1 cellular context compared by ENCODE assay signal in the genomic region with DNA sequence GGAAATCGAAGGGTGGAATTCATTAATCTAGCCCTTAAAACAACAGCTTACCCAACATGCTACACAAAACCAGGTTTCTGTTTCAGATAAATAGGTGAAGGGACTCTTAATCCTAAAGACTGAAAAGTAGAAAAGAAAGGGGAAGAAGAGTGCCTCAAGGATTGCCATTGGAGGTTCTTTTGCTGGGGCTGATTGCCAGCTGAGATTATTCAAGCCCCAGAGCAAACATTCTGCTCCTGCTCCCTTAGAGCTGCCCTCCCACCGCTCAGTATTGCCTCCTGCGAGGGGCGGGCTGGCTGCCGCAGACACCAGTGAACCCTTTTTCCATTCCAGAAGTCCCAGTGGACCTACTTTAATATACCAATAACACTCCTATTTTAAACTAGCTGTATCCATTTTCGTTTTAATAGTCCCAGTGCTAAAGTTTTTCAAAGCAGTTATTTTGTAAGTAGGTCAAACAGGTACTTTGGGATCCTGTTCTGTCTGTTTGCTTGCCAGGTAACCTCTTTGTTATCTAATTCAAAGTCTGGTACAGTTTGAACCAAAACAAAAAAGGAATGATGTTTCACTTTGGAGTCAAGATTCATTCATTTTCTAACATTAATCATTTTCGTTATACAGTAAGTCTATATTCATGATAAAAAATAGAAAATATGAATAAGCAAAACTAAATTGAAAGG.
TF ChIP-seq lines count a peak whose summit lies in the region.

No MANE protein-coding gene starts in this region.

TF ChIP-seq in K562, 482 proteins besides CTCF, POLR2A, EP300 and RAD21:
- TF ChIP-seq ARID1B (IDR thresholded peaks at IDR 0.05) (peak; percentile 29; the same call in 1 of the 2 replicates), TEAD4 (IDR thresholded peaks at IDR 0.05; ENCODE audit: low read length) (peak; percentile 18; the same call in 1 of the 2 replicates), TEAD4 (CRISPR knock-in tag; IDR thresholded peaks at IDR 0.05; ENCODE audit: borderline replicate concordance) (no peak), SMARCA4 (IDR thresholded peaks at IDR 0.05) (peak; percentile 38; the same call in 1 of the 2 replicates), DPF2 (IDR thresholded peaks at IDR 0.05) (peak; percentile 45; the same call in 1 of the 2 replicates), JUND (IDR thresholded peaks at IDR 0.05; ENCODE audit: borderline replicate concordance, low read depth, low read length) (no peak), JUND (tag; IDR thresholded peaks at IDR 0.05; ENCODE audit: borderline replicate concordance, low read depth, low read length) (peak; percentile 12; the same call in 1 of the 3 replicates), RCOR1 (IDR thresholded peaks at IDR 0.05; ENCODE audit: borderline replicate concordance in 1 of 2, low read depth in 2 of 2, low read length in 2 of 2) (peak in 1 of 2 experiments; percentile 47; a peak in 1 of 4 replicates), CTBP1 (IDR thresholded peaks at IDR 0.05; ENCODE audit: borderline replicate concordance) (0 out of 2 replicates have a peak, but pooled peaks have one; percentile 23), GATA2 (CRISPR knock-in tag; IDR thresholded peaks at IDR 0.05) (peak; percentile 98), NBN (IDR thresholded peaks at IDR 0.05; ENCODE audit: low read depth) (0 out of 2 replicates have a peak, but pooled peaks have one; percentile 38), MEF2A (IDR thresholded peaks at IDR 0.05; ENCODE audit: control insufficient read depth, low read depth, low read length) (no peak), TCF3 (CRISPR knock-in tag; IDR thresholded peaks at IDR 0.05) (0 out of 2 replicates have a peak, but pooled peaks have one; percentile 41), ZNF436 (CRISPR knock-in tag; IDR thresholded peaks at IDR 0.05) (no peak), MTA3 (IDR thresholded peaks at IDR 0.05; ENCODE audit: borderline replicate concordance) (0 out of 2 replicates have a peak, but pooled peaks have one; percentile 39), MYNN (IDR thresholded peaks at IDR 0.05) (peak; percentile 91), MYNN (CRISPR knock-in tag; IDR thresholded peaks at IDR 0.05) (no peak), ZZZ3 (IDR thresholded peaks at IDR 0.05) (no peak), EHMT2 (IDR thresholded peaks at IDR 0.05) (peak; percentile 59; the same call in 1 of the 2 replicates), NRF1 (conservative IDR thresholded peaks at IDR 0.05 in 1 of 2, IDR thresholded peaks at IDR 0.05 in 1 of 2) (0 out of 4 replicates have a peak, but pooled peaks of 1 of the 2 experiments have one; percentile 30), ATF7 (IDR thresholded peaks at IDR 0.05) (peak; percentile 47; the same call in 1 of the 2 replicates), TAL1 (IDR thresholded peaks at IDR 0.05) (peak; percentile 22), NR2C2 (CRISPR knock-in tag; IDR thresholded peaks at IDR 0.05) (no peak), NR2C2 (tag; IDR thresholded peaks at IDR 0.05) (no peak), CBFA2T3 (IDR thresholded peaks at IDR 0.05) (peak; percentile 18; the same call in 1 of the 2 replicates), ZNF77 (CRISPR knock-in tag; IDR thresholded peaks at IDR 0.05) (no peak), NFIC (IDR thresholded peaks at IDR 0.05) (peak; percentile 95)
- TF ChIP-seq, protein P1, sequence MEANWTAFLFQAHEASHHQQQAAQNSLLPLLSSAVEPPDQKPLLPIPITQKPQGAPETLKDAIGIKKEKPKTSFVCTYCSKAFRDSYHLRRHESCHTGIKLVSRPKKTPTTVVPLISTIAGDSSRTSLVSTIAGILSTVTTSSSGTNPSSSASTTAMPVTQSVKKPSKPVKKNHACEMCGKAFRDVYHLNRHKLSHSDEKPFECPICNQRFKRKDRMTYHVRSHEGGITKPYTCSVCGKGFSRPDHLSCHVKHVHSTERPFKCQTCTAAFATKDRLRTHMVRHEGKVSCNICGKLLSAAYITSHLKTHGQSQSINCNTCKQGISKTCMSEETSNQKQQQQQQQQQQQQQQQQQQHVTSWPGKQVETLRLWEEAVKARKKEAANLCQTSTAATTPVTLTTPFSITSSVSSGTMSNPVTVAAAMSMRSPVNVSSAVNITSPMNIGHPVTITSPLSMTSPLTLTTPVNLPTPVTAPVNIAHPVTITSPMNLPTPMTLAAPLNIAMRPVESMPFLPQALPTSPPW (CRISPR knock-in tag; IDR thresholded peaks at IDR 0.05): 0 out of 2 replicates have a peak, but pooled peaks have one; percentile 23
- TF ChIP-seq, protein P2, sequence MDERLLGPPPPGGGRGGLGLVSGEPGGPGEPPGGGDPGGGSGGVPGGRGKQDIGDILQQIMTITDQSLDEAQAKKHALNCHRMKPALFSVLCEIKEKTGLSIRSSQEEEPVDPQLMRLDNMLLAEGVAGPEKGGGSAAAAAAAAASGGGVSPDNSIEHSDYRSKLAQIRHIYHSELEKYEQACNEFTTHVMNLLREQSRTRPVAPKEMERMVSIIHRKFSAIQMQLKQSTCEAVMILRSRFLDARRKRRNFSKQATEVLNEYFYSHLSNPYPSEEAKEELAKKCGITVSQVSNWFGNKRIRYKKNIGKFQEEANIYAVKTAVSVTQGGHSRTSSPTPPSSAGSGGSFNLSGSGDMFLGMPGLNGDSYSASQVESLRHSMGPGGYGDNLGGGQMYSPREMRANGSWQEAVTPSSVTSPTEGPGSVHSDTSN (CRISPR knock-in tag; IDR thresholded peaks at IDR 0.05; ENCODE audit: low read depth): no peak
- TF ChIP-seq, protein P2 (tag; conservative IDR thresholded peaks at IDR 0.05; ENCODE audit: low read depth): 0 out of 2 replicates have a peak, but pooled peaks have one; percentile 7
